ENCODE assay signal across 19 cellular contexts in genomic region chr19:43731346-43731745, GRCh38. TPM values are rescaled to one million over a fixed set of nuclear protein-coding genes. Genes with fewer than 3 reads are reported as not detected.
DNase-seq lines count a peak whose midpoint lies in the region; ATAC-seq, FAIRE-seq and TF ChIP-seq lines count a peak whose summit lies in the region.
"Had no signal": no experiment of that assay in that cellular context is flagged by ENCODE, and none has a peak within 500 bp of the region (broad histone marks: within the 10 kb centered on the region; RNA-seq: fewer than 3 reads in every experiment).

No MANE protein-coding gene starts in this region.

- H3K4me1 ChIP-seq in HepG2 (ENCODE audit: insufficient read depth, low read length): no peaks in the 10 kb centered on the region

- no peak overlapping the region for H2AFZ ChIP-seq in HepG2 (ENCODE audit: low read length)
- H2AFZ ChIP-seq: GM23248 had no signal

- no peaks in the 10 kb centered on the region for H4K20me1 ChIP-seq in HepG2 (ENCODE audit: insufficient read depth, low read length)

- BruUV-seq in HepG2 (replicated peaks; lab: Mats Ljungman, UMichigan): no TSS peak

- H3K4me3 ChIP-seq in HepG2 (replicated peaks in 1 of 3; ENCODE audit: insufficient read depth in 1 of 3, low read depth in 2 of 3, low read length in 3 of 3): no peak overlapping the region
- H3K4me3 ChIP-seq: GM12878, GM23248 had no signal

- H3K27me3 Mint-ChIP-seq in CD14-positive monocyte (ENCODE audit: low read depth in 3 of 3): peaks cover 0 to 2% (median 2%) of the 10 kb centered on the region in 3 donors
- H3K27me3 Mint-ChIP-seq: CD8-positive, alpha-beta memory T cell had no signal

- CTCF ChIA-PET in RWPE1 (lab: Yijun Ruan, JAX): interaction anchor here (0.7 to 0.9 kb wide), 3 partner anchors 10 to 1637 kb away, joined by 3 read pairs; no protein-coding TSS in a partner anchor
- CTCF ChIA-PET in HepG2 (lab: Yijun Ruan, JAX; ENCODE audit: low intra/inter-chr PET ratio, low total read pairs): no interaction called here

- no peak for TF ChIP-seq POLR2A in HepG2 (IDR thresholded peaks at IDR 0.05; ENCODE audit: insufficient read depth in 1 of 2, low read depth in 2 of 2, low read length in 2 of 2)

- no peak for TF ChIP-seq EP300 in HepG2 (IDR thresholded peaks at IDR 0.05; ENCODE audit: low read depth in 2 of 2, low read length in 2 of 2)
- no peak for TF ChIP-seq EP300 in HepG2 (CRISPR knock-in tag; IDR thresholded peaks at IDR 0.05; ENCODE audit: borderline replicate concordance)

- peaks cover 13 to 48% of the 10 kb centered on the region in 2 experiments; a peak in 4 of 5 replicates for H3K36me3 ChIP-seq in HepG2 (replicated peaks in 1 of 2; ENCODE audit: control insufficient read depth in 1 of 2, insufficient read depth in 2 of 2, low read length in 2 of 2)

- TF ChIP-seq CTCF in CD14-positive monocyte (IDR thresholded peaks at IDR 0.05) (no peak), RWPE1 (conservative IDR thresholded peaks at IDR 0.05; ENCODE audit: low read depth) (no peak), HepG2 (CRISPR knock-in tag; IDR thresholded peaks at IDR 0.05) (no peak)

- H3K36me3 Mint-ChIP-seq in CD14-positive monocyte: peaks cover 80 to 86% of the 10 kb centered on the region in 2 donors
- peaks cover 75% of the 10 kb centered on the region for H3K36me3 Mint-ChIP-seq in stimulated activated effector memory CD8-positive, alpha-beta T cell treated with anti-CD3 and anti-CD28 coated beads, Interleukin-12 subunit alpha, Interleukin-12 subunit beta, amount 100 ng/mL, for 72 hours

- in situ Hi-C loops in HepG2 (cut with HindIII; ENCODE audit: extremely low pct_ligation_motif_present, low pct_unique_long_range_greater_than_20kb): no loop called here

- no peaks in the 10 kb centered on the region for H3K9me3 ChIP-seq in HepG2 (ENCODE audit: low read length)

- H3K27me3 ChIP-seq in HepG2 (ENCODE audit: control insufficient read depth in 1 of 2, insufficient read depth in 2 of 2, low read length in 2 of 2): no peaks in the 10 kb centered on the region

- ATAC-seq in HepG2 (no peak), GM21390 (IDR thresholded peaks at IDR 0.05; ENCODE audit: unreplicated experiment) (no peak)
- no peak for ATAC-seq in stimulated activated effector memory CD8-positive, alpha-beta T cell treated with anti-CD3 and anti-CD28 coated beads, Interleukin-12 subunit alpha, Interleukin-12 subunit beta, amount 100 ng/mL, for 72 hours
- ATAC-seq: GM12878, HCT116 had no signal

- H3K9ac ChIP-seq in HepG2 (ENCODE audit: insufficient read depth, low read depth, low read length): no peak overlapping the region
- H3K9ac ChIP-seq: GM23248 had no signal

- FAIRE-seq in HepG2 (lab: Jason Lieb, UNC): no peak
- FAIRE-seq: GM12878 had no signal

- H3K27ac ChIP-seq in RWPE1 (peak overlapping the region; percentile 6; the same call in 1 of the 2 replicates), HepG2 (ENCODE audit: extremely low read length, insufficient read depth, low read length) (no peak overlapping the region)
- H3K27ac ChIP-seq: GM23248 had no signal

- no peaks in the 10 kb centered on the region for H3K79me2 ChIP-seq in HepG2 (ENCODE audit: insufficient read depth, low read length)

- H3K4me3 Mint-ChIP-seq in CD14-positive monocyte: no peak overlapping the region
- H3K4me3 Mint-ChIP-seq in stimulated activated effector memory CD8-positive, alpha-beta T cell treated with anti-CD3 and anti-CD28 coated beads, Interleukin-12 subunit alpha, Interleukin-12 subunit beta, amount 100 ng/mL, for 72 hours: no peak overlapping the region
- H3K4me3 Mint-ChIP-seq: CD8-positive, alpha-beta memory T cell had no signal

- H3K4me1 Mint-ChIP-seq in CD14-positive monocyte: peaks cover 45% of the 10 kb centered on the region
- peaks cover 2% of the 10 kb centered on the region for H3K4me1 Mint-ChIP-seq in stimulated activated effector memory CD8-positive, alpha-beta T cell treated with anti-CD3 and anti-CD28 coated beads, Interleukin-12 subunit alpha, Interleukin-12 subunit beta, amount 100 ng/mL, for 72 hours
- H3K4me1 Mint-ChIP-seq: CD8-positive, alpha-beta memory T cell had no signal

- no peak overlapping the region for H3K4me2 ChIP-seq in HepG2 (ENCODE audit: low read depth, low read length)

- H3K27ac Mint-ChIP-seq in CD14-positive monocyte: peak overlapping the region in 6 of 7 donors; percentile 40 to 88 (median 60)
- H3K27ac Mint-ChIP-seq in stimulated activated effector memory CD8-positive, alpha-beta T cell treated with anti-CD3 and anti-CD28 coated beads, Interleukin-12 subunit alpha, Interleukin-12 subunit beta, amount 100 ng/mL, for 72 hours: peak overlapping the region; percentile 35

- H3K9me3 Mint-ChIP-seq in CD14-positive monocyte: peaks cover 0 to 3% (median 0%) of the 10 kb centered on the region in 7 donors
- H3K9me3 Mint-ChIP-seq in stimulated activated effector memory CD8-positive, alpha-beta T cell treated with anti-CD3 and anti-CD28 coated beads, Interleukin-12 subunit alpha, Interleukin-12 subunit beta, amount 100 ng/mL, for 72 hours: no peaks in the 10 kb centered on the region
- H3K9me3 Mint-ChIP-seq: CD8-positive, alpha-beta memory T cell had no signal

- WGBS in HepG2 (ENCODE audit: low lambda C conversion rate): 100% methylated on average over 3 of the region's 14 CpGs

- TF ChIP-seq RAD21 in HepG2 (CRISPR knock-in tag; IDR thresholded peaks at IDR 0.05): no peak

- intact Hi-C loops in CD14-positive monocyte (cut with micrococcal nuclease): no loop called here
- intact Hi-C loops in HepG2 (cut with micrococcal nuclease; ENCODE audit: unreplicated experiment): no loop called here

- POLR2A ChIA-PET in RWPE1 (lab: Yijun Ruan, JAX; ENCODE audit: low non-redundant PET) (interaction anchor here (0.6 kb wide), 1 partner anchor 98 kb away, joined by 3 read pairs; no protein-coding TSS in a partner anchor), HepG2 (lab: Yijun Ruan, JAX) (no interaction called here)

- DNase-seq in CD14-positive monocyte (ENCODE audit: low spot score) (no peak), RWPE1 (ENCODE audit: low spot score) (no peak), HepG2 (ENCODE audit: low spot score) (no peak), SW480 (ENCODE audit: low spot score) (no peak), SHP77 treated with DMSO at 0.1 percent for 48 hours (lab: John Stamatoyannopoulos, UW) (no peak)
- DNase-seq in stimulated activated effector memory CD8-positive, alpha-beta T cell treated with anti-CD3 and anti-CD28 coated beads, Interleukin-12 subunit alpha, Interleukin-12 subunit beta, amount 100 ng/mL, for 72 hours (ENCODE audit: low spot score in 2 of 2): no peak
- DNase-seq: ACHN; CD8-positive, alpha-beta memory T cell; GDM1; GM23248; NCI-H1417; NCI-H1930; RPMI8226; SW 1271 had no signal

RNA-seq across cellular contexts. Expression of gene IRGC, which starts 15.5 kb away (rescaled TPM):
- polyA plus RNA-seq in CD14-positive monocyte: not detected
- not detected in 2 replicates for total RNA-seq in HepG2 (2016; rRNA removed; fragmentation: Illumina TruSeq; extraction: Trizol)
- total RNA-seq in HepG2 (2016; cell fraction: cytosol; rRNA removed; fragmentation: Illumina TruSeq; extraction: Trizol; ENCODE audit: low read depth): not detected in 2 replicates
- total RNA-seq in HepG2 (2016; cell fraction: insoluble cytoplasmic fraction; rRNA removed; fragmentation: Illumina TruSeq; extraction: Trizol): not detected in 2 replicates
- total RNA-seq in HepG2 (2016; cell fraction: membrane; rRNA removed; fragmentation: Illumina TruSeq; extraction: Trizol): not detected in 2 replicates
- not detected in 2 replicates for total RNA-seq in HepG2 (2016; cell fraction: nucleus; rRNA removed; fragmentation: Illumina TruSeq; extraction: Trizol)
- polyA plus RNA-seq in HepG2 (2011; rRNA removed): not detected in 2 replicates
- polyA plus RNA-seq in HepG2 (2011; cell fraction: cytosol; rRNA removed): not detected in 2 replicates
- not detected in 2 replicates for polyA plus RNA-seq in HepG2 (2011; cell fraction: nucleus; rRNA removed)
- not detected in 2 replicates for polyA plus RNA-seq in HepG2 (2012)
- not detected in 2 replicates for polyA plus RNA-seq in HepG2 (2016; cell fraction: cytosol; fragmentation: Illumina TruSeq; extraction: Trizol; ENCODE audit: low read depth)
- polyA plus RNA-seq in HepG2 (2016; cell fraction: insoluble cytoplasmic fraction; fragmentation: Illumina TruSeq; extraction: Trizol; ENCODE audit: low read depth): not detected in 2 replicates
- polyA plus RNA-seq in HepG2 (2016; cell fraction: membrane; fragmentation: Illumina TruSeq; extraction: Trizol; ENCODE audit: low read depth): not detected in 2 replicates
- not detected in 2 replicates for polyA plus RNA-seq in HepG2 (2016; cell fraction: nucleus; fragmentation: Illumina TruSeq; extraction: Trizol; ENCODE audit: insufficient read depth, low read depth)
- polyA minus RNA-seq in HepG2 (2011; rRNA and poly(A)+ RNA removed; ENCODE audit: low replicate concordance): not detected in 2 replicates
- polyA minus RNA-seq in HepG2 (2011; cell fraction: cytosol; rRNA and poly(A)+ RNA removed): not detected in 2 replicates
- not detected in 2 replicates for polyA minus RNA-seq in HepG2 (2011; cell fraction: nucleus; rRNA and poly(A)+ RNA removed)
- total RNA-seq: CD8-positive, alpha-beta memory T cell; GM12878; GM23248; LHCN-M2; SK-MEL-5 had no signal
- polyA plus RNA-seq: CD8-positive, alpha-beta memory T cell; GM23248 had no signal

RNA-seq across cellular contexts. Expression of gene SMG9, which starts 23.4 kb away (rescaled TPM):
- polyA plus RNA-seq in CD14-positive monocyte (1 to 10 TPM; 1.3 to 2.4 TPM), HepG2 (2011; rRNA removed) (16.1 and 16.7 TPM in 2 replicates)
- 9.6 and 18.7 TPM in 2 replicates for total RNA-seq in HepG2 (2016; rRNA removed; fragmentation: Illumina TruSeq; extraction: Trizol)
- 4.7 and 6.3 TPM in 2 replicates for total RNA-seq in HepG2 (2016; cell fraction: cytosol; rRNA removed; fragmentation: Illumina TruSeq; extraction: Trizol; ENCODE audit: low read depth)
- 10.9 and 18.3 TPM in 2 replicates for total RNA-seq in HepG2 (2016; cell fraction: insoluble cytoplasmic fraction; rRNA removed; fragmentation: Illumina TruSeq; extraction: Trizol)
- total RNA-seq in HepG2 (2016; cell fraction: membrane; rRNA removed; fragmentation: Illumina TruSeq; extraction: Trizol): 5.4 and 5.5 TPM in 2 replicates
- 20.5 and 25.3 TPM in 2 replicates for total RNA-seq in HepG2 (2016; cell fraction: nucleus; rRNA removed; fragmentation: Illumina TruSeq; extraction: Trizol)
- polyA plus RNA-seq in HepG2 (2011; cell fraction: cytosol; rRNA removed): 4.3 and 6.9 TPM in 2 replicates
- 36.9 and 41.9 TPM in 2 replicates for polyA plus RNA-seq in HepG2 (2011; cell fraction: nucleus; rRNA removed)
- polyA plus RNA-seq in HepG2 (2012): 12.3 and 15.7 TPM in 2 replicates
- polyA plus RNA-seq in HepG2 (2016; cell fraction: cytosol; fragmentation: Illumina TruSeq; extraction: Trizol; ENCODE audit: low read depth): 2.4 and 2.9 TPM in 2 replicates
- 16.1 and 23.3 TPM in 2 replicates for polyA plus RNA-seq in HepG2 (2016; cell fraction: insoluble cytoplasmic fraction; fragmentation: Illumina TruSeq; extraction: Trizol; ENCODE audit: low read depth)
- 3.6 and 4.5 TPM in 2 replicates for polyA plus RNA-seq in HepG2 (2016; cell fraction: membrane; fragmentation: Illumina TruSeq; extraction: Trizol; ENCODE audit: low read depth)
- 70.5 and 75.9 TPM in 2 replicates for polyA plus RNA-seq in HepG2 (2016; cell fraction: nucleus; fragmentation: Illumina TruSeq; extraction: Trizol; ENCODE audit: insufficient read depth, low read depth)
- 12.4 and 18.2 TPM in 2 replicates for polyA minus RNA-seq in HepG2 (2011; rRNA and poly(A)+ RNA removed; ENCODE audit: low replicate concordance)
- polyA minus RNA-seq in HepG2 (2011; cell fraction: cytosol; rRNA and poly(A)+ RNA removed): 2.9 and 3.6 TPM in 2 replicates
- 16.5 and 18.7 TPM in 2 replicates for polyA minus RNA-seq in HepG2 (2011; cell fraction: nucleus; rRNA and poly(A)+ RNA removed)

RNA-seq across cellular contexts. Expression of gene KCNN4, which starts 49.4 kb away (rescaled TPM):
- polyA plus RNA-seq in CD14-positive monocyte (10 to 100 TPM; 12.9 to 17.1 TPM), HepG2 (2011; rRNA removed) (0.25 and 0.60 TPM in 2 replicates)
- 0.13 TPM in 1 of 2 replicates, not detected in the other for total RNA-seq in HepG2 (2016; rRNA removed; fragmentation: Illumina TruSeq; extraction: Trizol)
- not detected in 2 replicates for total RNA-seq in HepG2 (2016; cell fraction: cytosol; rRNA removed; fragmentation: Illumina TruSeq; extraction: Trizol; ENCODE audit: low read depth)
- 0.15 TPM in 1 of 2 replicates, not detected in the other for total RNA-seq in HepG2 (2016; cell fraction: insoluble cytoplasmic fraction; rRNA removed; fragmentation: Illumina TruSeq; extraction: Trizol)
- not detected in 2 replicates for total RNA-seq in HepG2 (2016; cell fraction: membrane; rRNA removed; fragmentation: Illumina TruSeq; extraction: Trizol)
- total RNA-seq in HepG2 (2016; cell fraction: nucleus; rRNA removed; fragmentation: Illumina TruSeq; extraction: Trizol): 0.50 TPM in 1 of 2 replicates, not detected in the other
- polyA plus RNA-seq in HepG2 (2011; cell fraction: cytosol; rRNA removed): 0.18 and 0.19 TPM in 2 replicates
- polyA plus RNA-seq in HepG2 (2011; cell fraction: nucleus; rRNA removed): 0.92 and 1.2 TPM in 2 replicates
- polyA plus RNA-seq in HepG2 (2012): 0.19 TPM in 1 of 2 replicates, not detected in the other
- polyA plus RNA-seq in HepG2 (2016; cell fraction: cytosol; fragmentation: Illumina TruSeq; extraction: Trizol; ENCODE audit: low read depth): 0.06 TPM in 1 of 2 replicates, not detected in the other
- polyA plus RNA-seq in HepG2 (2016; cell fraction: insoluble cytoplasmic fraction; fragmentation: Illumina TruSeq; extraction: Trizol; ENCODE audit: low read depth): not detected in 2 replicates
- polyA plus RNA-seq in HepG2 (2016; cell fraction: membrane; fragmentation: Illumina TruSeq; extraction: Trizol; ENCODE audit: low read depth): not detected in 2 replicates
- polyA plus RNA-seq in HepG2 (2016; cell fraction: nucleus; fragmentation: Illumina TruSeq; extraction: Trizol; ENCODE audit: insufficient read depth, low read depth): 0.37 and 0.55 TPM in 2 replicates
- 0.16 and 81.5 TPM in 2 replicates for polyA minus RNA-seq in HepG2 (2011; rRNA and poly(A)+ RNA removed; ENCODE audit: low replicate concordance)
- polyA minus RNA-seq in HepG2 (2011; cell fraction: cytosol; rRNA and poly(A)+ RNA removed): 0.89 and 0.97 TPM in 2 replicates
- polyA minus RNA-seq in HepG2 (2011; cell fraction: nucleus; rRNA and poly(A)+ RNA removed): 0.64 TPM in 1 of 2 replicates, not detected in the other

Comparison
In these comparisons a context has a peak if more than half of its experiments do, and no peak if none do; other contexts are left out.
1. RNA of gene KCNN4, which starts 49.4 kb away (polyA plus RNA-seq): 12.9 to 17.1 TPM in CD14-positive monocyte; 0.06 to 1.2 TPM in HepG2; every median in the first group is over 4 times any median in the second.